Comparison of ENCODE assay signal across 9 cellular contexts in genomic region chr12:57479376-57480115, GRCh38. TPM values are rescaled to one million over a fixed set of nuclear protein-coding genes. Genes with fewer than 3 reads are reported as not detected.
DNase-seq lines count a peak whose midpoint lies in the region; ATAC-seq, FAIRE-seq and TF ChIP-seq lines count a peak whose summit lies in the region.
"Had no signal": no experiment of that assay in that cellular context is flagged by ENCODE, and none has a peak within 500 bp of the region (broad histone marks: within the 10 kb centered on the region; RNA-seq: fewer than 3 reads in every experiment).

TSS of gene ARHGAP9 (minus strand) at chr12:57479866. CDS start at chr12:57479406, 460 bp downstream.

- H3K27me3 ChIP-seq in esophagus squamous epithelium = peaks cover 8 to 67% (median 15%) of the 10 kb centered on the region in 4 donors
- H3K27me3 ChIP-seq in transverse colon = peaks cover 71% of the 10 kb centered on the region

- ATAC-seq in GM21447 (IDR thresholded peaks at IDR 0.05; ENCODE audit: unreplicated experiment) (peak; percentile 30), HG02588 (IDR thresholded peaks at IDR 0.05; ENCODE audit: unreplicated experiment) (no peak), GM21526 (IDR thresholded peaks at IDR 0.05; ENCODE audit: low FRiP score, unreplicated experiment) (no peak)

- H3K27ac ChIP-seq in esophagus squamous epithelium (peak within 1 kb of the TSS; percentile 57 to 87 (median 71)), transverse colon (peak within 1 kb of the TSS; percentile 65 to 81 (median 78))
- H3K27ac ChIP-seq: parathyroid adenoma had no signal

- FAIRE-seq in urothelium cell line (lab: Jason Lieb, UNC) = no peak

- no peak for TF ChIP-seq CTCF in esophagus squamous epithelium (IDR thresholded peaks at IDR 0.05)
- TF ChIP-seq CTCF in transverse colon (IDR thresholded peaks at IDR 0.05) = no peak

- peaks cover 16 to 35% (median 18%) of the 10 kb centered on the region in 3 donors for H3K4me1 ChIP-seq in esophagus squamous epithelium
- peaks cover 15 to 33% (median 16%) of the 10 kb centered on the region in 4 donors for H3K4me1 ChIP-seq in transverse colon

- TF ChIP-seq EP300 in transverse colon (IDR thresholded peaks at IDR 0.05; ENCODE audit: low read depth) = no peak

- no peaks in the 10 kb centered on the region for H3K36me3 ChIP-seq in esophagus squamous epithelium
- no peaks in the 10 kb centered on the region for H3K36me3 ChIP-seq in transverse colon

- in situ Hi-C loops in transverse colon (cut with MboI; ENCODE audit: low pct_ligation_motif_present in 1 of 4, low pct_unique_long_range_greater_than_20kb in 1 of 4, low sequenced_read_pairs in 3 of 4) = no loop called here

- H3K9me3 ChIP-seq in esophagus squamous epithelium = no peaks in the 10 kb centered on the region
- H3K9me3 ChIP-seq in transverse colon = no peaks in the 10 kb centered on the region

- WGBS in esophagus squamous epithelium, 2 donors = 41 to 50% methylated on average over 5 of the region's 6 CpGs
- 48 to 58% methylated on average over 4 to 6 of the region's 6 CpGs for whole genome bisulfite sequencing in transverse colon (ENCODE audit: low coverage in 1 of 2), 2 donors

- peak within 1 kb of the TSS in 2 of 4 donors; percentile 42 to 62 for H3K4me3 ChIP-seq in esophagus squamous epithelium
- peak within 1 kb of the TSS in 1 of 4 donors; percentile 44 for H3K4me3 ChIP-seq in transverse colon

- intact Hi-C loops in esophagus squamous epithelium (cut with DNase I) = no loop called here
- intact Hi-C loops in transverse colon (cut with DNase I; ENCODE audit: low total_unique reads) = no loop called here

- no peak for TF ChIP-seq POLR2A in esophagus squamous epithelium (IDR thresholded peaks at IDR 0.05)
- TF ChIP-seq POLR2A in transverse colon (IDR thresholded peaks at IDR 0.05) = peak; percentile 24

- peak; percentile 22 to 43 for DNase-seq in AML-193 (lab: John Stamatoyannopoulos, UW)
- peak; percentile 54 for DNase-seq in activated CD4-positive, alpha-beta T cell treated with anti-CD3 and anti-CD28 coated beads for 1 hour
- no peak for DNase-seq in esophagus squamous epithelium (lab: John Stamatoyannopoulos, UW)
- DNase-seq in transverse colon = no peak
- DNase-seq in urothelium cell line (ENCODE audit: low spot score) = no peak

RNA-seq across cellular contexts. Expression of gene ARHGAP9, which starts in this region (rescaled TPM):
- total RNA-seq in esophagus squamous epithelium = 10 to 100 TPM in 2 of 4 donors, 1 to 10 TPM in 2; 4.5 to 20.4 (median 11.3) TPM
- 10 to 100 TPM in 3 of 4 donors, not detected in 1; 11.7 to 87.2 (median 27.3) TPM for total RNA-seq in transverse colon

Comparison
In these comparisons a context has a peak if more than half of its experiments do, and no peak if none do; other contexts are left out.
1. DNase-seq: peak in AML-193 (2 of 2) and activated CD4-positive, alpha-beta T cell treated with anti-CD3 and anti-CD28 coated beads for 1 hour (single experiment); none in esophagus squamous epithelium (single experiment), transverse colon (single experiment) and urothelium cell line (single experiment).